In genomic region chr2:218293715-218294429, GRCh38 we compare ENCODE assay signal across 12 cellular contexts. TPM values are rescaled to one million over a fixed set of nuclear protein-coding genes. Genes with fewer than 3 reads are reported as not detected.
DNase-seq lines count a peak whose midpoint lies in the region; ATAC-seq and TF ChIP-seq lines count a peak whose summit lies in the region.
"Had no signal": no experiment of that assay in that cellular context is flagged by ENCODE, and none has a peak within 500 bp of the region (broad histone marks: within the 10 kb centered on the region; RNA-seq: fewer than 3 reads in every experiment).

No MANE protein-coding gene starts in this region.

- CTCF ChIA-PET in HCT116 (lab: Charles Lee): interaction anchor here (1.4 kb wide), 2 partner anchors 63 to 102 kb away, joined by 4 to 6 read pairs; partner anchors contain the start of gene CATIP

- no peaks in the 10 kb centered on the region for H3K27me3 ChIP-seq in HCT116 (ENCODE audit: insufficient read depth, low read length)
- no peaks in the 10 kb centered on the region for H3K27me3 ChIP-seq in ascending aorta
- no peaks in the 10 kb centered on the region for H3K27me3 ChIP-seq in suprapubic skin

- H3K27ac ChIP-seq in HCT116 (ENCODE audit: low read depth, low read length): no peak overlapping the region
- H3K27ac ChIP-seq in ascending aorta: peak overlapping the region; percentile 98 to 99
- peak overlapping the region; percentile 72 for H3K27ac ChIP-seq in suprapubic skin

- H3K9ac ChIP-seq in HCT116 (ENCODE audit: low read length): no peak overlapping the region

- no peak for TF ChIP-seq EP300 in suprapubic skin (IDR thresholded peaks at IDR 0.05)

- peak overlapping the region; percentile 90 for H3K27ac Mint-ChIP-seq in memory B cell

- BruUV-seq in HCT116 (replicated peaks; lab: Mats Ljungman, UMichigan): no TSS peak

- H3K36me3 Mint-ChIP-seq in memory B cell: peaks cover 2% of the 10 kb centered on the region

- TF ChIP-seq CTCF in HCT116 (IDR thresholded peaks at IDR 0.05 in 2 of 3, conservative IDR thresholded peaks at IDR 0.05 in 1 of 3; ENCODE audit: borderline replicate concordance in 1 of 3, insufficient read depth in 1 of 3, low read depth in 2 of 3, low read length in 2 of 3) (no peak), ascending aorta (IDR thresholded peaks at IDR 0.05) (no peak), suprapubic skin (IDR thresholded peaks at IDR 0.05) (no peak)

- peaks cover 32% of the 10 kb centered on the region for H3K79me2 ChIP-seq in HCT116 (ENCODE audit: insufficient read depth, low read length)

- RAD21 ChIA-PET in HCT116 (lab: Charles Lee; ENCODE audit: low non-redundant PET in 1 of 2, low total read pairs in 2 of 2, uncharacterized antibody in 2 of 2, unreplicated experiment in 2 of 2): no interaction called here

- H3K4me1 ChIP-seq in HCT116 (ENCODE audit: control insufficient read depth in 1 of 2, insufficient read depth in 2 of 2, low read length in 2 of 2) (peaks cover 49 to 85% of the 10 kb centered on the region in 2 experiments), ascending aorta (peaks cover 21 to 68% of the 10 kb centered on the region in 2 donors), suprapubic skin (peaks cover 76% of the 10 kb centered on the region)

- no peak for DNase-seq in HCT116 (ENCODE audit: low read depth, low spot score)
- DNase-seq in ascending aorta (ENCODE audit: low spot score in 2 of 2): no peak
- no peak for DNase-seq in memory B cell (ENCODE audit: low spot score in 2 of 2)
- DNase-seq in suprapubic skin (ENCODE audit: low spot score in 2 of 2): peak in 1 of 2 donors; percentile 56
- DNase-seq in stimulated activated naive CD4-positive, alpha-beta T cell treated with Interleukin-2 at 50 U/mL for 16 hours (lab: John Stamatoyannopoulos, UW): no peak
- DNase-seq in NCI-H2029 treated with DMSO at 0.1 percent for 48 hours (lab: John Stamatoyannopoulos, UW): no peak
- DNase-seq: glutamatergic neuron, NCI-H345 had no signal

- no peaks in the 10 kb centered on the region for H3K9me3 ChIP-seq in HCT116 (ENCODE audit: control insufficient read depth in 1 of 2, insufficient read depth in 1 of 2, low read depth in 1 of 2, low read length in 2 of 2)
- H3K9me3 ChIP-seq in ascending aorta: no peaks in the 10 kb centered on the region
- no peaks in the 10 kb centered on the region for H3K9me3 ChIP-seq in suprapubic skin

- no peaks in the 10 kb centered on the region for H3K27me3 Mint-ChIP-seq in memory B cell
- H3K27me3 Mint-ChIP-seq: stimulated activated naive CD8-positive, alpha-beta T cell treated with anti-CD3 and anti-CD28 coated beads, Interleukin-15, Interleukin-2, amounts not matched to agents 100 ng/mL and 50 ng/mL, for 24 hours had no signal

- peak overlapping the region; percentile 29 for H3K4me3 Mint-ChIP-seq in memory B cell
- H3K4me3 Mint-ChIP-seq: stimulated activated naive CD8-positive, alpha-beta T cell treated with anti-CD3 and anti-CD28 coated beads, Interleukin-15, Interleukin-2, amounts not matched to agents 100 ng/mL and 50 ng/mL, for 24 hours had no signal

- H4K20me1 ChIP-seq in HCT116 (ENCODE audit: insufficient read depth): no peaks in the 10 kb centered on the region

- intact Hi-C loops in HCT116 (cut with micrococcal nuclease): loop anchor here (2.0 kb wide), 1 partner anchor 103 kb away; no protein-coding TSS in a partner anchor
- intact Hi-C loops in ascending aorta (cut with DNase I): loop anchor here (2.0 kb wide), 1 partner anchor 103 kb away; no protein-coding TSS in a partner anchor

- H3K4me1 Mint-ChIP-seq in memory B cell: peaks cover 40% of the 10 kb centered on the region

- no peaks in the 10 kb centered on the region for H3K9me3 Mint-ChIP-seq in memory B cell
- H3K9me3 Mint-ChIP-seq: stimulated activated naive CD8-positive, alpha-beta T cell treated with anti-CD3 and anti-CD28 coated beads, Interleukin-15, Interleukin-2, amounts not matched to agents 100 ng/mL and 50 ng/mL, for 24 hours had no signal

- peak overlapping the region; percentile 51 for H2AFZ ChIP-seq in HCT116 (ENCODE audit: low read depth, low read length, poor library complexity, severe bottlenecking)

- TF ChIP-seq RAD21 in HCT116 (IDR thresholded peaks at IDR 0.05; ENCODE audit: low read depth): no peak

- H3K4me3 ChIP-seq in HCT116 (replicated peaks in 1 of 2; ENCODE audit: low read depth in 1 of 2, low read length in 2 of 2) (no peak overlapping the region), ascending aorta (no peak overlapping the region), suprapubic skin (no peak overlapping the region)

- POLR2A ChIA-PET in HCT116 (lab: Charles Lee): interaction anchor here (0.7 kb wide), 1 partner anchor 861 kb away, joined by 3 read pairs; no protein-coding TSS in a partner anchor

- TF ChIP-seq POLR2A in HCT116 (IDR thresholded peaks at IDR 0.05; ENCODE audit: borderline replicate concordance, extremely low read depth, insufficient read depth, insufficient read length) (no peak), suprapubic skin (IDR thresholded peaks at IDR 0.05) (no peak)

- 52% methylated on average over 5 of the region's 5 CpGs for WGBS in suprapubic skin

- ATAC-seq in HCT116: no peak
- no peak for ATAC-seq in memory B cell (ENCODE audit: low read depth)
- ATAC-seq in GM21447 (IDR thresholded peaks at IDR 0.05; ENCODE audit: unreplicated experiment): no peak
- ATAC-seq: Panc1 had no signal

- no peak overlapping the region for H3K4me2 ChIP-seq in HCT116 (ENCODE audit: low read length)

- H3K36me3 ChIP-seq in HCT116 (ENCODE audit: control insufficient read depth in 1 of 2, insufficient read depth in 2 of 2, low read length in 2 of 2): no peaks in the 10 kb centered on the region
- no peaks in the 10 kb centered on the region for H3K36me3 ChIP-seq in ascending aorta
- no peaks in the 10 kb centered on the region for H3K36me3 ChIP-seq in suprapubic skin

- no peaks in the 10 kb centered on the region for H3K9me2 ChIP-seq in HCT116 (ENCODE audit: insufficient read depth)

TF ChIP-seq in HCT116, 20 proteins besides CTCF, POLR2A, EP300 and RAD21 (continues in another document):
- TF ChIP-seq FOSL1 (IDR thresholded peaks at IDR 0.05; ENCODE audit: low read depth) (no peak), CEBPB (IDR thresholded peaks at IDR 0.05; ENCODE audit: low read depth) (no peak), EZH2phosphoT487 (IDR thresholded peaks at IDR 0.05; ENCODE audit: borderline replicate concordance) (no peak), ZNF274 (IDR thresholded peaks at IDR 0.05; ENCODE audit: low read depth, low read length) (no peak), TCF7L2 (IDR thresholded peaks at IDR 0.05; ENCODE audit: borderline replicate concordance, extremely low read depth, insufficient read depth, insufficient read length) (no peak), JUND (IDR thresholded peaks at IDR 0.05) (no peak), ZBTB33 (IDR thresholded peaks at IDR 0.05; ENCODE audit: extremely low read depth, insufficient replicate concordance, low read length) (no peak), ZFX (IDR thresholded peaks at IDR 0.05) (no peak), EGR1 (IDR thresholded peaks at IDR 0.05; ENCODE audit: low read depth) (no peak), CBX3 (IDR thresholded peaks at IDR 0.05; ENCODE audit: low read depth) (no peak), ELF1 (IDR thresholded peaks at IDR 0.05; ENCODE audit: borderline replicate concordance, low read depth) (no peak)
- TF ChIP-seq, protein P1, sequence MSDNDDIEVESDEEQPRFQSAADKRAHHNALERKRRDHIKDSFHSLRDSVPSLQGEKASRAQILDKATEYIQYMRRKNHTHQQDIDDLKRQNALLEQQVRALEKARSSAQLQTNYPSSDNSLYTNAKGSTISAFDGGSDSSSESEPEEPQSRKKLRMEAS (IDR thresholded peaks at IDR 0.05): no peak

RNA-seq across cellular contexts. Expression of gene TMBIM1, which starts 1.6 kb away (rescaled TPM):
- 91.0 TPM for total RNA-seq in HCT116 (2021; ENCODE audit: unreplicated experiment)
- 138 and 165 TPM in 2 replicates for polyA plus RNA-seq in HCT116 (2012)
- 320 TPM for total RNA-seq in ascending aorta
- 100 to 1,000 TPM; 234 to 370 (median 319) TPM for total RNA-seq in suprapubic skin

RNA-seq across cellular contexts. Expression of gene PNKD, which starts 23.6 kb away (rescaled TPM):
- total RNA-seq in HCT116 (2021; ENCODE audit: unreplicated experiment) (58.1 TPM), ascending aorta (45.8 TPM), suprapubic skin (10 to 100 TPM; 33.4 to 66.4 (median 49.4) TPM)
- 49.4 and 64.8 TPM in 2 replicates for polyA plus RNA-seq in HCT116 (2012)

RNA-seq across cellular contexts. Expression of gene AAMP, which starts 23.9 kb away (rescaled TPM):
- total RNA-seq in HCT116 (2021; ENCODE audit: unreplicated experiment) (111 TPM), ascending aorta (73.7 TPM), suprapubic skin (100 to 1,000 TPM; 103 to 154 (median 144) TPM)
- polyA plus RNA-seq in HCT116 (2012): 129 and 173 TPM in 2 replicates

RNA-seq across cellular contexts. Expression of gene GPBAR1, which starts 33.1 kb away (rescaled TPM):
- total RNA-seq in HCT116 (2021; ENCODE audit: unreplicated experiment): 0.27 TPM
- 0.10 and 0.16 TPM in 2 replicates for polyA plus RNA-seq in HCT116 (2012)
- not detected for total RNA-seq in ascending aorta
- 1 to 10 TPM in 2 of 4 donors, under 1 TPM in 1, not detected in 1; 0.98 to 2.0 (median 1.6) TPM for total RNA-seq in suprapubic skin
- total RNA-seq: dermis microvascular lymphatic vessel endothelial cell had no signal
